ENCODE assay signal across 18 cellular contexts in the genomic region with DNA sequence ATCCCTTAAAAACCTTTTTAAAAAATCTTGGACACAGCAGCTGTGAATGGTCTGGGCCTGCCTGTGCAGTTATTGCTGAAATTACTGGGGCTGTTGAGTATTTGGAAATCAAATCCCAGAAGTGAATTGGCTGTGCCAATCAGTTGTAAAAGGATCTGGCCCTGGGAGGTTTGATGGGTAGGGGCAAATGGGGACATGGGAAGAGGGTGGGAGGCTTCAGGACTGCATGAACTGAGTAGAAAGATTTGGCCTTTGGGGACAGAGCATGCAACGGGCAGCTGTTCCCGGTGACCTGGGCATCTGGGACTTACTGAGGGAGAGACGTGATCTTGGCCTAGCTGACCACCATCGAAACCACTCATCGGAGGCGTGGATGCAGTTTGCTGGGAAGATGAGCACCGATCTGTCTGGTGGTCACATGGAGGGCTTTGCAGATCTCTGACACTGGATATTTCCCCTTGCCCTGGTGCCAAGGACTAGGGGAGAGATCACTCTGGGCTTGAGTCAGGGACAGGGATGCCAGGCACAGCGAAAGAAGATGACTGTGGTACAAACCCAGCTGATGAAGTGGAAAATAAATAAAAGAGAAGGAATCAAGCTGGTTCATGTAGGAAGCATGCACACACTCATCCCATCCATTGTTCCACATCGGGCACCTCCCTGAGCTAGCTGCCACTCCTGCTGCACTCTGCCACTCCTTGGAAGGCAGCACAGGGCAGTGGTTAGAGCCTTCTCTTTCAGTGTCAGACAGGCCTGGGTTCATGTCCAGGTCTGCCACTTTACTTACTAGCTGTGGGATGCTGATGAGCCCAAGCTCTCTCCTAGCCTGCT.
"Had no signal": no experiment of that assay in that cellular context is flagged by ENCODE, and none has a peak within 500 bp of the region (broad histone marks: within the 10 kb centered on the region; RNA-seq: fewer than 3 reads in every experiment).

No MANE protein-coding gene starts in this region.

- H3K27ac Mint-ChIP-seq: activated CD8-positive, alpha-beta memory T cell treated with anti-CD3 and anti-CD28 coated beads, Interleukin-2, amount 10 ng/mL, durations not matched to agents 7 days and 5 days; activated naive CD4-positive, alpha-beta T cell treated with anti-CD3 and anti-CD28 coated beads, Interleukin-2, amount 50 U/mL, for 24 hours; activated T-cell treated with anti-CD3 and anti-CD28 coated beads, Interleukin-2, amount 50 U/mL, for 24 hours; naive thymus-derived CD8-positive, alpha-beta T cell; T-helper 2 cell treated with Interferon-gamma antibody and Interleukin-4, amounts not matched to agents 5 μg/mL and 100 μg/mL, for 36 hours had no signal

- ATAC-seq: activated CD8-positive, alpha-beta memory T cell treated with anti-CD3 and anti-CD28 coated beads, Interleukin-2, amount 10 ng/mL, durations not matched to agents 7 days and 5 days; gastroesophageal sphincter; lower lobe of right lung; naive thymus-derived CD8-positive, alpha-beta T cell; right lobe of liver had no signal

- H3K9me3 Mint-ChIP-seq: activated naive CD4-positive, alpha-beta T cell treated with anti-CD3 and anti-CD28 coated beads, Interleukin-2, amount 50 U/mL, for 24 hours; activated T-cell treated with anti-CD3 and anti-CD28 coated beads, Interleukin-2, amount 50 U/mL, for 24 hours; T-helper 2 cell treated with Interferon-gamma antibody and Interleukin-4, amounts not matched to agents 5 μg/mL and 100 μg/mL, for 36 hours had no signal

- H3K4me3 ChIP-seq: gastroesophageal sphincter, lower lobe of right lung, right lobe of liver, upper lobe of left lung had no signal

- H3K4me3 Mint-ChIP-seq: activated CD8-positive, alpha-beta memory T cell treated with anti-CD3 and anti-CD28 coated beads, Interleukin-2, amount 10 ng/mL, durations not matched to agents 7 days and 5 days; activated naive CD4-positive, alpha-beta T cell treated with anti-CD3 and anti-CD28 coated beads, Interleukin-2, amount 50 U/mL, for 24 hours; activated T-cell treated with anti-CD3 and anti-CD28 coated beads, Interleukin-2, amount 50 U/mL, for 24 hours; naive thymus-derived CD8-positive, alpha-beta T cell; T-helper 2 cell treated with Interferon-gamma antibody and Interleukin-4, amounts not matched to agents 5 μg/mL and 100 μg/mL, for 36 hours had no signal

- H3K36me3 Mint-ChIP-seq: activated CD8-positive, alpha-beta memory T cell treated with anti-CD3 and anti-CD28 coated beads, Interleukin-2, amount 10 ng/mL, durations not matched to agents 7 days and 5 days had no signal

- DNase-seq: activated CD4-positive, alpha-beta T cell treated with anti-CD3 and anti-CD28 coated beads, Interleukin-2, amount 50 U/mL, for 4 hours; activated CD4-positive, CD25-positive, alpha-beta regulatory T cell treated with anti-CD3 and anti-CD28 coated beads, Interleukin-2, amount 50 U/mL, for 72 hours; activated CD8-positive, alpha-beta memory T cell treated with anti-CD3 and anti-CD28 coated beads, Interleukin-2, amount 10 ng/mL, durations not matched to agents 7 days and 5 days; activated effector memory CD4-positive, alpha-beta T cell treated with Interleukin-2 at 50 U/mL for 16 hours; activated T-cell treated with anti-CD3 and anti-CD28 coated beads, Interleukin-2, amount 50 U/mL, for 24 hours; amygdala; brain microvascular endothelial cell; dermis blood vessel endothelial cell; lower lobe of right lung; naive thymus-derived CD8-positive, alpha-beta T cell; posterior cingulate gyrus; right lobe of liver; stimulated activated CD4-positive, alpha-beta T cell treated with anti-CD3 and anti-CD28 coated beads, Interleukin-12 subunit alpha, Interleukin-12 subunit beta, amount 100 ng/mL, for 4 hours; stimulated activated naive CD4-positive, alpha-beta T cell treated with Interleukin-2 at 50 U/mL for 16 hours; upper lobe of left lung had no signal
